ENCODE assay signal across 8 cellular contexts in genomic region chr12:12081836-12082497, GRCh38. TPM values are rescaled to one million over a fixed set of nuclear protein-coding genes. Genes with fewer than 3 reads are reported as not detected.
DNase-seq lines count a peak whose midpoint lies in the region; ATAC-seq and TF ChIP-seq lines count a peak whose summit lies in the region.

No MANE protein-coding gene starts in this region.

- no peak overlapping the region for H3K4me3 Mint-ChIP-seq in activated T-cell treated with anti-CD3 and anti-CD28 coated beads, Interleukin-2, amount 50 U/mL, for 72 hours

- no peaks in the 10 kb centered on the region for H3K36me3 Mint-ChIP-seq in activated T-cell treated with anti-CD3 and anti-CD28 coated beads, Interleukin-2, amount 50 U/mL, for 72 hours (ENCODE audit: insufficient read depth in 2 of 2)

- no peaks in the 10 kb centered on the region for H3K4me1 ChIP-seq in foreskin keratinocyte

- H3K27ac Mint-ChIP-seq in activated T-cell treated with anti-CD3 and anti-CD28 coated beads, Interleukin-2, amount 50 U/mL, for 72 hours: no peak overlapping the region

- H3K9me3 Mint-ChIP-seq in activated T-cell treated with anti-CD3 and anti-CD28 coated beads, Interleukin-2, amount 50 U/mL, for 72 hours: no peaks in the 10 kb centered on the region

- no peak overlapping the region for H3K27ac ChIP-seq in foreskin keratinocyte

- H3K4me1 Mint-ChIP-seq in activated T-cell treated with anti-CD3 and anti-CD28 coated beads, Interleukin-2, amount 50 U/mL, for 72 hours (ENCODE audit: low read depth): no peaks in the 10 kb centered on the region

- peak; percentile 68 for TF ChIP-seq CTCF in foreskin keratinocyte (conservative IDR thresholded peaks at IDR 0.05)

- peak in 1 of 2 donors; percentile 4 for DNase-seq in activated T-cell treated with anti-CD3 and anti-CD28 coated beads, Interleukin-2, amount 50 U/mL, for 72 hours
- DNase-seq in activated T-cell treated with anti-CD3 and anti-CD28 coated beads for 4 hours (no peak), HuH-7 (ENCODE audit: low spot score) (peak; percentile 51), foreskin keratinocyte (peak; percentile 20 to 32), sciatic nerve (ENCODE audit: low spot score) (no peak)

- intact Hi-C loops in sciatic nerve (cut with DNase I): loop anchor here (10.0 kb wide), 1 partner anchor 243 kb away; no protein-coding TSS in a partner anchor

- H3K27me3 Mint-ChIP-seq in activated T-cell treated with anti-CD3 and anti-CD28 coated beads, Interleukin-2, amount 50 U/mL, for 72 hours (ENCODE audit: low read depth): no peaks in the 10 kb centered on the region

- ATAC-seq in activated T-cell treated with anti-CD3 and anti-CD28 coated beads, Interleukin-2, amount 50 U/mL, for 72 hours (replicated peaks in 1 of 2): peak; percentile 61 to 66
- peak; percentile 88 for ATAC-seq in SK-N-SH treated with all-trans-retinoic acid at 6 μM for 48 hours
- peak; percentile 48 for ATAC-seq in foreskin keratinocyte
- peak; percentile 86 for ATAC-seq in sciatic nerve
- ATAC-seq in GM18870 (IDR thresholded peaks at IDR 0.05; ENCODE audit: unreplicated experiment): no peak
- ATAC-seq in HG03196 (IDR thresholded peaks at IDR 0.05; ENCODE audit: unreplicated experiment): no peak

- H3K27me3 ChIP-seq in foreskin keratinocyte: no peaks in the 10 kb centered on the region

TF ChIP-seq in SK-N-SH treated with all-trans-retinoic acid at 6 μM for 48 hours, 23 proteins besides CTCF, POLR2A, EP300 and RAD21:
- TF ChIP-seq ISL1 (CRISPR knock-in tag; IDR thresholded peaks at IDR 0.05) (no peak), ZNF70 (CRISPR knock-in tag; IDR thresholded peaks at IDR 0.05) (no peak), OSR1 (CRISPR knock-in tag; IDR thresholded peaks at IDR 0.05) (no peak), TOX (CRISPR knock-in tag; IDR thresholded peaks at IDR 0.05; ENCODE audit: borderline replicate concordance) (no peak), RARB (CRISPR knock-in tag; IDR thresholded peaks at IDR 0.05) (no peak), BACH2 (CRISPR knock-in tag; IDR thresholded peaks at IDR 0.05; ENCODE audit: borderline replicate concordance) (no peak), CSDC2 (CRISPR knock-in tag; IDR thresholded peaks at IDR 0.05) (no peak), ZNF565 (CRISPR knock-in tag; conservative IDR thresholded peaks at IDR 0.05; ENCODE audit: low read depth) (no peak), TCF4 (CRISPR knock-in tag; IDR thresholded peaks at IDR 0.05; ENCODE audit: borderline replicate concordance) (no peak), SNAI2 (CRISPR knock-in tag; IDR thresholded peaks at IDR 0.05) (no peak), ZFP3 (CRISPR knock-in tag; IDR thresholded peaks at IDR 0.05) (no peak), ZNF8 (CRISPR knock-in tag; IDR thresholded peaks at IDR 0.05) (no peak), ZFP30 (CRISPR knock-in tag; IDR thresholded peaks at IDR 0.05) (no peak), CREB5 (CRISPR knock-in tag; IDR thresholded peaks at IDR 0.05; ENCODE audit: low read depth) (no peak)
- TF ChIP-seq, protein P1, sequence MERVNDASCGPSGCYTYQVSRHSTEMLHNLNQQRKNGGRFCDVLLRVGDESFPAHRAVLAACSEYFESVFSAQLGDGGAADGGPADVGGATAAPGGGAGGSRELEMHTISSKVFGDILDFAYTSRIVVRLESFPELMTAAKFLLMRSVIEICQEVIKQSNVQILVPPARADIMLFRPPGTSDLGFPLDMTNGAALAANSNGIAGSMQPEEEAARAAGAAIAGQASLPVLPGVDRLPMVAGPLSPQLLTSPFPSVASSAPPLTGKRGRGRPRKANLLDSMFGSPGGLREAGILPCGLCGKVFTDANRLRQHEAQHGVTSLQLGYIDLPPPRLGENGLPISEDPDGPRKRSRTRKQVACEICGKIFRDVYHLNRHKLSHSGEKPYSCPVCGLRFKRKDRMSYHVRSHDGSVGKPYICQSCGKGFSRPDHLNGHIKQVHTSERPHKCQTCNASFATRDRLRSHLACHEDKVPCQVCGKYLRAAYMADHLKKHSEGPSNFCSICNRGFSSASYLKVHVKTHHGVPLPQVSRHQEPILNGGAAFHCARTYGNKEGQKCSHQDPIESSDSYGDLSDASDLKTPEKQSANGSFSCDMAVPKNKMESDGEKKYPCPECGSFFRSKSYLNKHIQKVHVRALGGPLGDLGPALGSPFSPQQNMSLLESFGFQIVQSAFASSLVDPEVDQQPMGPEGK (CRISPR knock-in tag; IDR thresholded peaks at IDR 0.05; ENCODE audit: borderline replicate concordance): no peak
- TF ChIP-seq, protein P2, sequence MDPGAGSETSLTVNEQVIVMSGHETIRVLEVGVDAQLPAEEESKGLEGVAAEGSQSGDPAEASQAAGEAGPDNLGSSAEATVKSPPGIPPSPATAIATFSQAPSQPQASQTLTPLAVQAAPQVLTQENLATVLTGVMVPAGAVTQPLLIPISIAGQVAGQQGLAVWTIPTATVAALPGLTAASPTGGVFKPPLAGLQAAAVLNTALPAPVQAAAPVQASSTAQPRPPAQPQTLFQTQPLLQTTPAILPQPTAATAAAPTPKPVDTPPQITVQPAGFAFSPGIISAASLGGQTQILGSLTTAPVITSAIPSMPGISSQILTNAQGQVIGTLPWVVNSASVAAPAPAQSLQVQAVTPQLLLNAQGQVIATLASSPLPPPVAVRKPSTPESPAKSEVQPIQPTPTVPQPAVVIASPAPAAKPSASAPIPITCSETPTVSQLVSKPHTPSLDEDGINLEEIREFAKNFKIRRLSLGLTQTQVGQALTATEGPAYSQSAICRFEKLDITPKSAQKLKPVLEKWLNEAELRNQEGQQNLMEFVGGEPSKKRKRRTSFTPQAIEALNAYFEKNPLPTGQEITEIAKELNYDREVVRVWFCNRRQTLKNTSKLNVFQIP (CRISPR knock-in tag; IDR thresholded peaks at IDR 0.05; ENCODE audit: borderline replicate concordance, low read depth): no peak
- TF ChIP-seq, protein P3, sequence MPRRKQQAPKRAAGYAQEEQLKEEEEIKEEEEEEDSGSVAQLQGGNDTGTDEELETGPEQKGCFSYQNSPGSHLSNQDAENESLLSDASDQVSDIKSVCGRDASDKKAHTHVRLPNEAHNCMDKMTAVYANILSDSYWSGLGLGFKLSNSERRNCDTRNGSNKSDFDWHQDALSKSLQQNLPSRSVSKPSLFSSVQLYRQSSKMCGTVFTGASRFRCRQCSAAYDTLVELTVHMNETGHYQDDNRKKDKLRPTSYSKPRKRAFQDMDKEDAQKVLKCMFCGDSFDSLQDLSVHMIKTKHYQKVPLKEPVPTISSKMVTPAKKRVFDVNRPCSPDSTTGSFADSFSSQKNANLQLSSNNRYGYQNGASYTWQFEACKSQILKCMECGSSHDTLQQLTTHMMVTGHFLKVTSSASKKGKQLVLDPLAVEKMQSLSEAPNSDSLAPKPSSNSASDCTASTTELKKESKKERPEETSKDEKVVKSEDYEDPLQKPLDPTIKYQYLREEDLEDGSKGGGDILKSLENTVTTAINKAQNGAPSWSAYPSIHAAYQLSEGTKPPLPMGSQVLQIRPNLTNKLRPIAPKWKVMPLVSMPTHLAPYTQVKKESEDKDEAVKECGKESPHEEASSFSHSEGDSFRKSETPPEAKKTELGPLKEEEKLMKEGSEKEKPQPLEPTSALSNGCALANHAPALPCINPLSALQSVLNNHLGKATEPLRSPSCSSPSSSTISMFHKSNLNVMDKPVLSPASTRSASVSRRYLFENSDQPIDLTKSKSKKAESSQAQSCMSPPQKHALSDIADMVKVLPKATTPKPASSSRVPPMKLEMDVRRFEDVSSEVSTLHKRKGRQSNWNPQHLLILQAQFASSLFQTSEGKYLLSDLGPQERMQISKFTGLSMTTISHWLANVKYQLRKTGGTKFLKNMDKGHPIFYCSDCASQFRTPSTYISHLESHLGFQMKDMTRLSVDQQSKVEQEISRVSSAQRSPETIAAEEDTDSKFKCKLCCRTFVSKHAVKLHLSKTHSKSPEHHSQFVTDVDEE (CRISPR knock-in tag; IDR thresholded peaks at IDR 0.05): no peak
- TF ChIP-seq, protein P4, sequence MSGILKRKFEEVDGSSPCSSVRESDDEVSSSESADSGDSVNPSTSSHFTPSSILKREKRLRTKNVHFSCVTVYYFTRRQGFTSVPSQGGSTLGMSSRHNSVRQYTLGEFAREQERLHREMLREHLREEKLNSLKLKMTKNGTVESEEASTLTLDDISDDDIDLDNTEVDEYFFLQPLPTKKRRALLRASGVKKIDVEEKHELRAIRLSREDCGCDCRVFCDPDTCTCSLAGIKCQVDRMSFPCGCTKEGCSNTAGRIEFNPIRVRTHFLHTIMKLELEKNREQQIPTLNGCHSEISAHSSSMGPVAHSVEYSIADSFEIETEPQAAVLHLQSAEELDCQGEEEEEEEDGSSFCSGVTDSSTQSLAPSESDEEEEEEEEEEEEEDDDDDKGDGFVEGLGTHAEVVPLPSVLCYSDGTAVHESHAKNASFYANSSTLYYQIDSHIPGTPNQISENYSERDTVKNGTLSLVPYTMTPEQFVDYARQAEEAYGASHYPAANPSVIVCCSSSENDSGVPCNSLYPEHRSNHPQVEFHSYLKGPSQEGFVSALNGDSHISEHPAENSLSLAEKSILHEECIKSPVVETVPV (CRISPR knock-in tag; IDR thresholded peaks at IDR 0.05): no peak

RNA-seq across cellular contexts. Expression of gene BCL2L14, which starts 11.2 kb away (rescaled TPM):
- 1 to 10 TPM; 3.2 to 6.0 TPM for total RNA-seq in activated T-cell treated with anti-CD3 and anti-CD28 coated beads, Interleukin-2, amount 50 U/mL, for 72 hours
- total RNA-seq in foreskin keratinocyte (not detected in 2 replicates), sciatic nerve (not detected)
- polyA plus RNA-seq in foreskin keratinocyte: not detected in 2 replicates

Comparison
In these comparisons a context has a peak if more than half of its experiments do, and no peak if none do; other contexts are left out.
1. ATAC-seq: peak in activated T-cell treated with anti-CD3 and anti-CD28 coated beads, Interleukin-2, amount 50 U/mL, for 72 hours (2 of 2), SK-N-SH treated with all-trans-retinoic acid at 6 μM for 48 hours (single experiment), foreskin keratinocyte (single experiment) and sciatic nerve (single experiment); none in GM18870 (single experiment) and HG03196 (single experiment).
2. DNase-seq: peak in HuH-7 (single experiment) and foreskin keratinocyte (2 of 2); none in activated T-cell treated with anti-CD3 and anti-CD28 coated beads for 4 hours (single experiment) and sciatic nerve (single experiment).